ENCODE assay signal across 21 cellular contexts in genomic region chr2:18987021-18987420, GRCh38.
"Had no signal": no experiment of that assay in that cellular context is flagged by ENCODE, and none has a peak within 500 bp of the region (broad histone marks: within the 10 kb centered on the region; RNA-seq: fewer than 3 reads in every experiment).

No MANE protein-coding gene starts in this region.

- H3K27me3 Mint-ChIP-seq: activated CD4-positive, alpha-beta T cell treated with anti-CD3 and anti-CD28 coated beads, Interleukin-2, amount 10 ng/mL, durations not matched to agents 7 days and 5 days; activated naive CD4-positive, alpha-beta T cell treated with anti-CD3 and anti-CD28 coated beads, Interleukin-2, amount 10 ng/mL, durations not matched to agents 7 days and 5 days; activated naive CD8-positive, alpha-beta T cell treated with anti-CD3 and anti-CD28 coated beads, Interleukin-2, amount 50 U/mL, for 24 hours; dendritic cell treated with granulocyte-macrophage colony-stimulating factor and Interleukin-4, amounts not matched to agents 40 ng/mL and 50 ng/mL, for 4 days had no signal

- ATAC-seq: activated CD4-positive, CD25-positive, alpha-beta regulatory T cell treated with anti-CD3 and anti-CD28 coated beads, Interleukin-2, amount 50 U/mL, for 24 hours; activated naive CD8-positive, alpha-beta T cell treated with anti-CD3 and anti-CD28 coated beads, Interleukin-2, amount 50 U/mL, for 24 hours; stimulated activated naive CD8-positive, alpha-beta T cell treated with anti-CD3 and anti-CD28 coated beads, Interleukin-15, Interleukin-2, amounts not matched to agents 100 U/mL and 50 U/mL, for 24 hours had no signal

- H3K9me3 ChIP-seq: ascending aorta, esophagus squamous epithelium, left lung, ovary, right lobe of liver, tibial artery had no signal

- H3K9me3 Mint-ChIP-seq: activated CD4-positive, alpha-beta T cell treated with anti-CD3 and anti-CD28 coated beads, Interleukin-2, amount 10 ng/mL, durations not matched to agents 7 days and 5 days; activated naive CD4-positive, alpha-beta T cell treated with anti-CD3 and anti-CD28 coated beads, Interleukin-2, amount 10 ng/mL, durations not matched to agents 7 days and 5 days; activated naive CD8-positive, alpha-beta T cell treated with anti-CD3 and anti-CD28 coated beads, Interleukin-2, amount 50 U/mL, for 24 hours; dendritic cell treated with granulocyte-macrophage colony-stimulating factor and Interleukin-4, amounts not matched to agents 40 ng/mL and 50 ng/mL, for 4 days; neural progenitor cell; T-helper 1 cell treated with Interleukin-12 subunit alpha and Interleukin-12 subunit beta and Interleukin-4 antibody, amounts not matched to agents 30 μg/mL and 1 μg/mL, for 36 hours had no signal

- DNase-seq: activated CD4-positive, alpha-beta T cell treated with anti-CD3 and anti-CD28 coated beads, Interleukin-2, amount 10 ng/mL, durations not matched to agents 7 days and 5 days; activated CD8-positive, alpha-beta memory T cell treated with anti-CD3 and anti-CD28 coated beads for 24 hours; activated CD8-positive, alpha-beta memory T cell treated with anti-CD3 and anti-CD28 coated beads, Interleukin-2, amount 50 U/mL, for 48 hours; activated effector memory CD4-positive, alpha-beta T cell treated with Interleukin-2 at 50 U/mL for 16 hours; activated naive CD4-positive, alpha-beta T cell treated with anti-CD3 and anti-CD28 coated beads, Interleukin-2, amount 10 ng/mL, durations not matched to agents 7 days and 5 days; activated naive CD8-positive, alpha-beta T cell treated with anti-CD3 and anti-CD28 coated beads, Interleukin-2, amount 50 U/mL, for 24 hours; activated T-cell treated with anti-CD3 and anti-CD28 coated beads, Interleukin-2, amount 50 U/mL, for 48 hours; cerebellar nuclear complex; effector memory CD4-positive, alpha-beta T cell; esophagus squamous epithelium; stimulated activated CD4-positive, alpha-beta T cell treated with anti-CD3 and anti-CD28 coated beads, Interleukin-2, amount 100 ng/mL, for 24 hours; stimulated activated naive CD8-positive, alpha-beta T cell treated with anti-CD3 and anti-CD28 coated beads, Interleukin-15, Interleukin-2, amounts not matched to agents 100 U/mL and 50 U/mL, for 24 hours had no signal

- H3K27ac ChIP-seq: ascending aorta, esophagus squamous epithelium, neural progenitor cell, ovary, right lobe of liver had no signal

- H3K4me2 ChIP-seq: neural progenitor cell had no signal

- H3K4me3 ChIP-seq: ascending aorta, esophagus squamous epithelium, left lung, neural progenitor cell, ovary, right lobe of liver, tibial artery had no signal

- H3K4me3 Mint-ChIP-seq: activated CD4-positive, alpha-beta T cell treated with anti-CD3 and anti-CD28 coated beads, Interleukin-2, amount 10 ng/mL, durations not matched to agents 7 days and 5 days; activated naive CD4-positive, alpha-beta T cell treated with anti-CD3 and anti-CD28 coated beads, Interleukin-2, amount 10 ng/mL, durations not matched to agents 7 days and 5 days; activated naive CD8-positive, alpha-beta T cell treated with anti-CD3 and anti-CD28 coated beads, Interleukin-2, amount 50 U/mL, for 24 hours; dendritic cell treated with granulocyte-macrophage colony-stimulating factor and Interleukin-4, amounts not matched to agents 40 ng/mL and 50 ng/mL, for 4 days; neural progenitor cell; T-helper 1 cell treated with Interleukin-12 subunit alpha and Interleukin-12 subunit beta and Interleukin-4 antibody, amounts not matched to agents 30 μg/mL and 1 μg/mL, for 36 hours had no signal

- H3K4me1 Mint-ChIP-seq: activated CD4-positive, alpha-beta T cell treated with anti-CD3 and anti-CD28 coated beads, Interleukin-2, amount 10 ng/mL, durations not matched to agents 7 days and 5 days; activated naive CD4-positive, alpha-beta T cell treated with anti-CD3 and anti-CD28 coated beads, Interleukin-2, amount 10 ng/mL, durations not matched to agents 7 days and 5 days; activated naive CD8-positive, alpha-beta T cell treated with anti-CD3 and anti-CD28 coated beads, Interleukin-2, amount 50 U/mL, for 24 hours had no signal

- H2AFZ ChIP-seq: neural progenitor cell had no signal

- H3K9ac ChIP-seq: neural progenitor cell had no signal

- H3K36me3 ChIP-seq: ascending aorta, esophagus squamous epithelium, left lung, neural progenitor cell, ovary, right lobe of liver, tibial artery had no signal

- H3K27me3 ChIP-seq: ascending aorta, esophagus squamous epithelium, left lung, neural progenitor cell, ovary, right lobe of liver, tibial artery had no signal

- H3K36me3 Mint-ChIP-seq: activated naive CD4-positive, alpha-beta T cell treated with anti-CD3 and anti-CD28 coated beads, Interleukin-2, amount 10 ng/mL, durations not matched to agents 7 days and 5 days; neural progenitor cell had no signal

- H3K27ac Mint-ChIP-seq: activated CD4-positive, alpha-beta T cell treated with anti-CD3 and anti-CD28 coated beads, Interleukin-2, amount 10 ng/mL, durations not matched to agents 7 days and 5 days; activated naive CD4-positive, alpha-beta T cell treated with anti-CD3 and anti-CD28 coated beads, Interleukin-2, amount 10 ng/mL, durations not matched to agents 7 days and 5 days; activated naive CD8-positive, alpha-beta T cell treated with anti-CD3 and anti-CD28 coated beads, Interleukin-2, amount 50 U/mL, for 24 hours; dendritic cell treated with granulocyte-macrophage colony-stimulating factor and Interleukin-4, amounts not matched to agents 40 ng/mL and 50 ng/mL, for 4 days; neural progenitor cell; T-helper 1 cell treated with Interleukin-12 subunit alpha and Interleukin-12 subunit beta and Interleukin-4 antibody, amounts not matched to agents 30 μg/mL and 1 μg/mL, for 36 hours had no signal
